Comparison of ENCODE assay signal across 26 cellular contexts in the genomic region with DNA sequence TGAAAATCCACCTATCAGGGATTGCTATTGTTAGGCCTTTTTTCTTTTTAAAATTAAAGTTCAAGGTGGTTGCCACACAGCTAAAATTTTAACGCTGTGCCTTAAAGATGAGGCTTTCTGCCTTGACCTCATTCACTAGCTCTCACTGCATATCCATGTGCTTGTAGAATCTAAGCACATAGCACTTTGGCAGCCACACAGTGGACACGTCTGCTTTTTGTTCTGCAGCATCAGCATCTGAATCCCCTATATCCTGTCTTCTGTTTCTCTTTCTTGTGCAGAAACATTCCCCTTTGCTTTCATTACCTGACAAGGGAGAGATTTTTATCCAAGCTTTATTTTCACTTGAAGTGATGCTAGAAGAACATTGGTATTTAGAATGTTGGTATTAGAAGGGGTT. TPM values are rescaled to one million over a fixed set of nuclear protein-coding genes. Genes with fewer than 3 reads are reported as not detected.
DNase-seq lines count a peak whose midpoint lies in the region; ATAC-seq and TF ChIP-seq lines count a peak whose summit lies in the region.
"Had no signal": no experiment of that assay in that cellular context is flagged by ENCODE, and none has a peak within 500 bp of the region (broad histone marks: within the 10 kb centered on the region; RNA-seq: fewer than 3 reads in every experiment).

No MANE protein-coding gene starts in this region.

- H3K9me2 ChIP-seq in GM23338 (ENCODE audit: insufficient read depth), result no peaks in the 10 kb centered on the region

- no peak for TF ChIP-seq CTCF in Caco-2 (IDR thresholded peaks at IDR 0.05; ENCODE audit: insufficient read depth in 1 of 2, low read depth in 1 of 2, low read length in 1 of 2, severe bottlenecking in 1 of 2, unreplicated experiment in 1 of 2)
- no peak for TF ChIP-seq CTCF in GM23338 (conservative IDR thresholded peaks at IDR 0.05; ENCODE audit: low read depth in 2 of 2)

- H3K4me1 Mint-ChIP-seq in Caco-2 (ENCODE audit: low read depth, unreplicated experiment) (peaks cover 33% of the 10 kb centered on the region), GM23338 (peaks cover 57% of the 10 kb centered on the region)
- peaks cover 77% of the 10 kb centered on the region for H3K4me1 Mint-ChIP-seq in activated T-helper 1 cell treated with anti-CD3 and anti-CD28 coated beads, Interleukin-12 subunit alpha, Interleukin-12 subunit beta, Interleukin-2, Interleukin-4 antibody, amounts not matched to agents 30 ng/mL and 10 ng/mL and 1 ng/mL, durations not matched to agents 14 hours and 24 hours and 36 hours (ENCODE audit: low read depth)

- H3K27ac Mint-ChIP-seq in Caco-2 (ENCODE audit: unreplicated experiment) (peak overlapping the region; percentile 68), GM23338 (no peak overlapping the region)
- peak overlapping the region; percentile 18 for H3K27ac Mint-ChIP-seq in activated T-helper 1 cell treated with anti-CD3 and anti-CD28 coated beads, Interleukin-12 subunit alpha, Interleukin-12 subunit beta, Interleukin-2, Interleukin-4 antibody, amounts not matched to agents 30 ng/mL and 10 ng/mL and 1 ng/mL, durations not matched to agents 14 hours and 24 hours and 36 hours
- H3K27ac Mint-ChIP-seq: activated naive CD8-positive, alpha-beta T cell treated with anti-CD3 and anti-CD28 coated beads, Interleukin-2, amount 50 U/mL, for 24 hours; IgD-negative memory B cell; neural progenitor cell had no signal

- H3K4me2 ChIP-seq in GM23338, result peak overlapping the region; percentile 59
- H3K4me2 ChIP-seq: neural progenitor cell had no signal

- intact Hi-C loops in Caco-2 (cut with micrococcal nuclease; ENCODE audit: unreplicated experiment), result no loop called here
- intact Hi-C loops in activated T-helper 1 cell treated with anti-CD3 and anti-CD28 coated beads, Interleukin-12 subunit alpha, Interleukin-12 subunit beta, Interleukin-2, Interleukin-4 antibody, amounts not matched to agents 30 ng/mL and 10 ng/mL and 1 ng/mL, durations not matched to agents 14 hours and 24 hours and 36 hours (cut with micrococcal nuclease), result loop anchor here (1.0 kb wide), 1 partner anchor 37 kb away; no protein-coding TSS in a partner anchor
- intact Hi-C loops in Right ventricle myocardium superior (cut with DNase I), result no loop called here

- DNase-seq in Caco-2 (no peak), GM23338 (ENCODE audit: low spot score) (peak; percentile 37), Right ventricle myocardium superior (no peak)
- no peak for DNase-seq in activated T-helper 1 cell treated with anti-CD3 and anti-CD28 coated beads, Interleukin-12 subunit alpha, Interleukin-12 subunit beta, Interleukin-2, Interleukin-4 antibody, amounts not matched to agents 30 ng/mL and 10 ng/mL and 1 ng/mL, durations not matched to agents 14 hours and 24 hours and 36 hours (ENCODE audit: low spot score)
- no peak for DNase-seq in activated effector memory CD4-positive, alpha-beta T cell treated with Interleukin-2 at 50 U/mL for 16 hours
- DNase-seq: activated gamma-delta T cell treated with Interleukin-2 at 50 U/mL for 16 hours; activated naive CD8-positive, alpha-beta T cell treated with anti-CD3 and anti-CD28 coated beads, Interleukin-2, amount 50 U/mL, for 24 hours; BE2C; CD8-positive, alpha-beta memory T cell; central memory CD4-positive, alpha-beta T cell; cortex of kidney; H9; head of caudate nucleus; NCI-H146; stimulated activated CD4-positive, alpha-beta T cell treated with anti-CD3 and anti-CD28 coated beads, Interleukin-12 subunit alpha, Interleukin-12 subunit beta, amount 100 ng/mL, for 4 hours; stimulated activated CD4-positive, alpha-beta T cell treated with anti-CD3 and anti-CD28 coated beads, Interleukin-2, amount 100 ng/mL, for 48 hours; stomach had no signal

- CTCF ChIA-PET in Caco-2 (lab: Charles Lee), result interaction anchor here (0.6 kb wide), 1 partner anchor 58 kb away, joined by 11 read pairs; no protein-coding TSS in a partner anchor

- no peaks in the 10 kb centered on the region for H3K9me3 Mint-ChIP-seq in Caco-2 (ENCODE audit: unreplicated experiment)
- H3K9me3 Mint-ChIP-seq in GM23338, result no peaks in the 10 kb centered on the region
- H3K9me3 Mint-ChIP-seq in activated T-helper 1 cell treated with anti-CD3 and anti-CD28 coated beads, Interleukin-12 subunit alpha, Interleukin-12 subunit beta, Interleukin-2, Interleukin-4 antibody, amounts not matched to agents 30 ng/mL and 10 ng/mL and 1 ng/mL, durations not matched to agents 14 hours and 24 hours and 36 hours, result no peaks in the 10 kb centered on the region
- H3K9me3 Mint-ChIP-seq: activated naive CD8-positive, alpha-beta T cell treated with anti-CD3 and anti-CD28 coated beads, Interleukin-2, amount 50 U/mL, for 24 hours; CD8-positive, alpha-beta memory T cell; H9; IgD-negative memory B cell; neural progenitor cell had no signal

- H3K9me3 ChIP-seq in Caco-2 (no peaks in the 10 kb centered on the region), iPS-20b (ENCODE audit: insufficient read depth, low read depth, low read length) (no peaks in the 10 kb centered on the region)
- H3K9me3 ChIP-seq: BE2C, esophagus muscularis mucosa, stomach, vagina had no signal

- H3K79me2 ChIP-seq in GM23338 (replicated peaks; ENCODE audit: insufficient read depth), result no peaks in the 10 kb centered on the region

- no peak overlapping the region for H3K4me3 Mint-ChIP-seq in Caco-2 (ENCODE audit: unreplicated experiment)
- no peak overlapping the region for H3K4me3 Mint-ChIP-seq in GM23338
- H3K4me3 Mint-ChIP-seq in activated T-helper 1 cell treated with anti-CD3 and anti-CD28 coated beads, Interleukin-12 subunit alpha, Interleukin-12 subunit beta, Interleukin-2, Interleukin-4 antibody, amounts not matched to agents 30 ng/mL and 10 ng/mL and 1 ng/mL, durations not matched to agents 14 hours and 24 hours and 36 hours, result no peak overlapping the region
- H3K4me3 Mint-ChIP-seq: activated naive CD8-positive, alpha-beta T cell treated with anti-CD3 and anti-CD28 coated beads, Interleukin-2, amount 50 U/mL, for 24 hours; CD8-positive, alpha-beta memory T cell; H9; IgD-negative memory B cell; neural progenitor cell had no signal

- no peak overlapping the region for H3K9ac ChIP-seq in iPS-20b (ENCODE audit: low read depth, low read length)
- H3K9ac ChIP-seq: neural progenitor cell had no signal

- H3K27me3 ChIP-seq in Caco-2 (replicated peaks; ENCODE audit: control insufficient read depth, insufficient read depth, low read length) (no peaks in the 10 kb centered on the region), GM23338 (ENCODE audit: insufficient read depth) (no peaks in the 10 kb centered on the region), iPS-20b (ENCODE audit: insufficient read depth, low read length) (no peaks in the 10 kb centered on the region)
- H3K27me3 ChIP-seq: BE2C, esophagus muscularis mucosa, foreskin keratinocyte, neural progenitor cell, stomach, vagina had no signal

- 0 out of 2 replicates have a peak, but pooled peaks cover 6% of the 10 kb centered on the region for H3F3A ChIP-seq in GM23338 (replicated peaks; ENCODE audit: low read depth)

- no TSS peak for BruUV-seq in Caco-2 (replicated peaks; lab: Mats Ljungman, UMichigan)

- H3K27ac ChIP-seq in GM23338 (ENCODE audit: low read depth) (no peak overlapping the region), iPS-20b (ENCODE audit: low read length) (no peak overlapping the region)
- H3K27ac ChIP-seq: esophagus muscularis mucosa, foreskin keratinocyte, neural progenitor cell, stomach, vagina had no signal

- H3K4me3 ChIP-seq in Caco-2 (ENCODE audit: low read depth, low read length), result no peak overlapping the region
- 0 out of 2 replicates have a peak overlapping the region, but pooled peaks have one; percentile 18 for H3K4me3 ChIP-seq in GM23338
- peak overlapping the region; percentile 12; the same call in 1 of the 2 replicates for H3K4me3 ChIP-seq in iPS-20b (ENCODE audit: low read length)
- H3K4me3 ChIP-seq: esophagus muscularis mucosa, neural progenitor cell, stomach, vagina had no signal

- ATAC-seq in GM23338, result peak; percentile 18; the same call in 1 of the 3 replicates
- ATAC-seq in Right ventricle myocardium superior (ENCODE audit: poor library complexity), result no peak
- no peak for ATAC-seq in GM21529 (IDR thresholded peaks at IDR 0.05; ENCODE audit: unreplicated experiment)
- ATAC-seq: activated CD4-positive, CD25-positive, alpha-beta regulatory T cell treated with anti-CD3 and anti-CD28 coated beads, Interleukin-2, amount 50 U/mL, for 24 hours; activated naive CD8-positive, alpha-beta T cell treated with anti-CD3 and anti-CD28 coated beads, Interleukin-2, amount 50 U/mL, for 24 hours; sciatic nerve had no signal

- H3K36me3 Mint-ChIP-seq in Caco-2 (ENCODE audit: insufficient read depth, unreplicated experiment) (peaks cover 65% of the 10 kb centered on the region), GM23338 (ENCODE audit: low read depth) (peaks cover 4% of the 10 kb centered on the region; the same call in 2 of the 3 replicates)
- peaks cover 55% of the 10 kb centered on the region for H3K36me3 Mint-ChIP-seq in activated T-helper 1 cell treated with anti-CD3 and anti-CD28 coated beads, Interleukin-12 subunit alpha, Interleukin-12 subunit beta, Interleukin-2, Interleukin-4 antibody, amounts not matched to agents 30 ng/mL and 10 ng/mL and 1 ng/mL, durations not matched to agents 14 hours and 24 hours and 36 hours (ENCODE audit: low read depth)

- no peak overlapping the region for H2AFZ ChIP-seq in GM23338
- H2AFZ ChIP-seq: neural progenitor cell had no signal

- no peaks in the 10 kb centered on the region for H4K20me1 ChIP-seq in GM23338 (replicated peaks; ENCODE audit: insufficient read depth)

- H3K4me1 ChIP-seq in Caco-2 (peaks cover 34% of the 10 kb centered on the region), GM23338 (ENCODE audit: insufficient read depth) (peaks cover 44% of the 10 kb centered on the region), iPS-20b (ENCODE audit: insufficient read depth, low read length) (peaks cover 37% of the 10 kb centered on the region)
- H3K4me1 ChIP-seq: BE2C had no signal

- H3K36me3 ChIP-seq in Caco-2 (ENCODE audit: control insufficient read depth, insufficient read depth, low read length) (no peaks in the 10 kb centered on the region; the same call in 1 of the 2 replicates), GM23338 (ENCODE audit: insufficient read depth) (no peaks in the 10 kb centered on the region), iPS-20b (ENCODE audit: insufficient read depth, low read depth, low read length) (no peaks in the 10 kb centered on the region)
- H3K36me3 ChIP-seq: BE2C, neural progenitor cell had no signal

- H3K27me3 Mint-ChIP-seq in Caco-2 (ENCODE audit: insufficient read depth, unreplicated experiment), result no peaks in the 10 kb centered on the region
- peaks cover 7% of the 10 kb centered on the region for H3K27me3 Mint-ChIP-seq in GM23338 (ENCODE audit: insufficient read depth, low read depth, poor library complexity)
- no peaks in the 10 kb centered on the region for H3K27me3 Mint-ChIP-seq in activated T-helper 1 cell treated with anti-CD3 and anti-CD28 coated beads, Interleukin-12 subunit alpha, Interleukin-12 subunit beta, Interleukin-2, Interleukin-4 antibody, amounts not matched to agents 30 ng/mL and 10 ng/mL and 1 ng/mL, durations not matched to agents 14 hours and 24 hours and 36 hours (ENCODE audit: insufficient read depth)
- H3K27me3 Mint-ChIP-seq: activated naive CD8-positive, alpha-beta T cell treated with anti-CD3 and anti-CD28 coated beads, Interleukin-2, amount 50 U/mL, for 24 hours; CD8-positive, alpha-beta memory T cell; IgD-negative memory B cell had no signal

- POLR2A ChIA-PET in Caco-2 (lab: Charles Lee), result interaction anchor here (1.2 kb wide), 1 partner anchor 68 kb away, joined by 6 read pairs; a partner anchor contains a TSS

RNA-seq across cellular contexts. Expression of a gene that starts 38.1 kb away (rescaled TPM):
- total RNA-seq in Caco-2 (2022), result 56.5 and 59.4 TPM in 2 replicates
- 16.4 and 17.4 TPM in 2 replicates for total RNA-seq in GM23338 (2014; rRNA removed; shearing (Covaris generic))
- polyA plus RNA-seq in GM23338 (2016; fragmentation: Nextera tagmentation; extraction: Ambion mirVana), result 15.2 and 16.2 TPM in 2 replicates
- 79.7 and 84.2 TPM in 2 replicates for total RNA-seq in activated T-helper 1 cell treated with anti-CD3 and anti-CD28 coated beads, Interleukin-12 subunit alpha, Interleukin-12 subunit beta, Interleukin-2, Interleukin-4 antibody, amounts not matched to agents 30 ng/mL and 10 ng/mL and 1 ng/mL, durations not matched to agents 14 hours and 24 hours and 36 hours
- 48.8 TPM for total RNA-seq in Right ventricle myocardium superior

RNA-seq across cellular contexts. Expression of a gene that starts 55.2 kb away (rescaled TPM):
- total RNA-seq in Caco-2 (2022), result 28.6 and 28.9 TPM in 2 replicates
- 0.16 and 0.21 TPM in 2 replicates for total RNA-seq in GM23338 (2014; rRNA removed; shearing (Covaris generic))
- polyA plus RNA-seq in GM23338 (2016; fragmentation: Nextera tagmentation; extraction: Ambion mirVana), result 0.16 TPM in 1 of 2 replicates, not detected in the other
- not detected in 2 replicates for total RNA-seq in activated T-helper 1 cell treated with anti-CD3 and anti-CD28 coated beads, Interleukin-12 subunit alpha, Interleukin-12 subunit beta, Interleukin-2, Interleukin-4 antibody, amounts not matched to agents 30 ng/mL and 10 ng/mL and 1 ng/mL, durations not matched to agents 14 hours and 24 hours and 36 hours
- 8.2 TPM for total RNA-seq in Right ventricle myocardium superior
- total RNA-seq: CD8-positive, alpha-beta memory T cell; foreskin keratinocyte had no signal
- polyA plus RNA-seq: CD8-positive, alpha-beta memory T cell; foreskin keratinocyte; IgD-negative memory B cell had no signal
